In genomic region chr11:125553357-125553756, GRCh38 we compare ENCODE assay signal across 27 cellular contexts. TPM values are rescaled to one million over a fixed set of nuclear protein-coding genes. Genes with fewer than 3 reads are reported as not detected.
"Had no signal": no experiment of that assay in that cellular context is flagged by ENCODE, and none has a peak within 500 bp of the region (broad histone marks: within the 10 kb centered on the region; RNA-seq: fewer than 3 reads in every experiment).

No MANE protein-coding gene starts in this region.

- H3K9ac ChIP-seq: neural progenitor cell, parathyroid adenoma had no signal

- H3K4me3 ChIP-seq: coronary artery, esophagus squamous epithelium, heart right ventricle, left lung, neural progenitor cell, smooth muscle cell, thyroid gland had no signal

- H3K4me1 ChIP-seq: esophagus squamous epithelium, heart right ventricle, left lung, neural progenitor cell, parathyroid adenoma, thyroid gland had no signal

- ATAC-seq: heart right ventricle; left cardiac atrium; left lung; naive thymus-derived CD4-positive, alpha-beta T cell; sciatic nerve; stimulated activated naive CD8-positive, alpha-beta T cell treated with anti-CD3 and anti-CD28 coated beads, Interleukin-15, amount 100 ng/mL, for 72 hours had no signal

- H3K4me2 ChIP-seq: neural progenitor cell, smooth muscle cell had no signal

- H3K79me2 ChIP-seq: parathyroid adenoma had no signal

- H3K27me3 ChIP-seq: esophagus squamous epithelium, heart right ventricle, left lung, neural progenitor cell, thyroid gland had no signal

- H3K27ac ChIP-seq: coronary artery, esophagus squamous epithelium, heart right ventricle, left lung, neural progenitor cell, parathyroid adenoma, thyroid gland had no signal

- H2AFZ ChIP-seq: neural progenitor cell, parathyroid adenoma had no signal

- H3K9me3 ChIP-seq: thyroid gland had no signal

- H3K36me3 ChIP-seq: esophagus squamous epithelium, heart right ventricle, left lung, neural progenitor cell, thyroid gland had no signal

- DNase-seq: dermis blood vessel endothelial cell; effector memory CD4-positive, alpha-beta T cell; esophagus squamous epithelium; foreskin melanocyte; glutamatergic neuron; heart right ventricle; hippocampal formation; left cardiac atrium; left lung; mesenchymal stem cell; midbrain; naive thymus-derived CD4-positive, alpha-beta T cell; stimulated activated CD4-positive, alpha-beta T cell treated with anti-CD3 and anti-CD28 coated beads, Interleukin-12 subunit alpha, Interleukin-12 subunit beta, amount 100 ng/mL, for 4 hours; stimulated activated CD4-positive, alpha-beta T cell treated with anti-CD3 and anti-CD28 coated beads, Interleukin-1b, Interleukin-23, amount 100 ng/mL, for 48 hours; stimulated activated CD4-positive, alpha-beta T cell treated with anti-CD3 and anti-CD28 coated beads, Interleukin-4, amount 100 ng/mL, for 1 hour; stimulated activated CD8-positive, alpha-beta memory T cell treated with anti-CD3 and anti-CD28 coated beads, Interleukin-4, amount 100 ng/mL, for 48 hours; stimulated activated naive CD4-positive, alpha-beta T cell; stimulated activated naive CD8-positive, alpha-beta T cell treated with anti-CD3 and anti-CD28 coated beads, Interleukin-15, amount 100 ng/mL, for 72 hours; thyroid gland had no signal

- FAIRE-seq: endometrium, islet of Langerhans, urothelium cell line had no signal

RNA-seq across cellular contexts. Expression of gene FEZ1, which starts 57.3 kb away (rescaled TPM):
- polyA plus RNA-seq: naive thymus-derived CD4-positive, alpha-beta T cell had no signal
